18 cellular contexts compared by ENCODE assay signal in genomic region chr5:148924817-148925216, GRCh38.
A peak's percentile ranks its signal among the peaks of the same experiment; 100 is the strongest.
DNase-seq lines count a peak whose midpoint lies in the region; FAIRE-seq and TF ChIP-seq lines count a peak whose summit lies in the region.
"Had no signal": no experiment of that assay in that cellular context is flagged by ENCODE, and none has a peak within 500 bp of the region (broad histone marks: within the 10 kb centered on the region; RNA-seq: fewer than 3 reads in every experiment).

No MANE protein-coding gene starts in this region.

- no peak overlapping the region for H2AFZ ChIP-seq in OCI-LY7 (ENCODE audit: low read length)

- H3K4me2 ChIP-seq in OCI-LY7 (ENCODE audit: low read length), result no peak overlapping the region

- H3K9me3 Mint-ChIP-seq in CD8-positive, alpha-beta memory T cell, result peaks cover 0 to 2% (median 0%) of the 10 kb centered on the region in 5 donors
- H3K9me3 Mint-ChIP-seq: activated naive CD8-positive, alpha-beta T cell treated with anti-CD3 and anti-CD28 coated beads for 36 hours; dendritic cell treated with granulocyte-macrophage colony-stimulating factor and Interleukin-4, amounts not matched to agents 40 ng/mL and 50 ng/mL, for 4 days had no signal

- peaks cover 0 to 4% (median 2%) of the 10 kb centered on the region in 3 donors for H3K36me3 Mint-ChIP-seq in CD8-positive, alpha-beta memory T cell
- H3K36me3 Mint-ChIP-seq: activated naive CD8-positive, alpha-beta T cell treated with anti-CD3 and anti-CD28 coated beads for 36 hours had no signal

- H3K9me2 ChIP-seq in OCI-LY7 (ENCODE audit: insufficient read depth, low read length), result no peaks in the 10 kb centered on the region

- no TSS peak for BruUV-seq in OCI-LY7 (replicated peaks; lab: Mats Ljungman, UMichigan)

- H3K4me1 ChIP-seq in OCI-LY7 (ENCODE audit: insufficient read depth, low read length, poor library complexity, severe bottlenecking), result no peaks in the 10 kb centered on the region
- no peaks in the 10 kb centered on the region for H3K4me1 ChIP-seq in CD8-positive, alpha-beta memory T cell (ENCODE audit: insufficient read depth, low read length)

- TF ChIP-seq CTCF in bronchial epithelial cell (IDR thresholded peaks at IDR 0.05; ENCODE audit: insufficient read depth, low read length, severe bottlenecking) (no peak), OCI-LY7 (conservative IDR thresholded peaks at IDR 0.05; ENCODE audit: low read length) (no peak)

- H3K36me3 ChIP-seq in bronchial epithelial cell (ENCODE audit: control insufficient read depth, insufficient read depth, low read length), result no peaks in the 10 kb centered on the region
- H3K36me3 ChIP-seq in OCI-LY7 (ENCODE audit: insufficient read depth, low read length), result no peaks in the 10 kb centered on the region
- H3K36me3 ChIP-seq in CD8-positive, alpha-beta memory T cell (ENCODE audit: insufficient read depth, low read length), result no peaks in the 10 kb centered on the region
- H3K36me3 ChIP-seq in H7 (replicated peaks; ENCODE audit: control insufficient read depth, insufficient read depth, low read length), result no peaks in the 10 kb centered on the region
- H3K36me3 ChIP-seq: brain microvascular endothelial cell, lower lobe of right lung, tibial nerve had no signal

- DNase-seq in Daoy (ENCODE audit: low read depth) (peak; percentile 79), M059J (ENCODE audit: low read depth) (peak; percentile 43), bronchial epithelial cell (ENCODE audit: low read depth) (peak; percentile 61), kidney tubule cell (ENCODE audit: low spot score) (peak; percentile 71), OCI-LY7 (ENCODE audit: low spot score) (no peak), H7 (no peak)
- DNase-seq in activated effector memory CD4-positive, alpha-beta T cell treated with Interleukin-2 at 50 U/mL for 16 hours, result no peak
- no peak for DNase-seq in CD8-positive, alpha-beta memory T cell
- DNase-seq: activated CD4-positive, alpha-beta T cell treated with anti-CD3 and anti-CD28 coated beads for 1 hour; activated naive CD8-positive, alpha-beta T cell treated with anti-CD3 and anti-CD28 coated beads for 36 hours; brain microvascular endothelial cell; Kasumi-1; lower lobe of right lung; nucleus accumbens; stimulated activated naive CD4-positive, alpha-beta T cell had no signal

- H3K27ac Mint-ChIP-seq in CD8-positive, alpha-beta memory T cell, result no peak overlapping the region
- H3K27ac Mint-ChIP-seq: activated naive CD8-positive, alpha-beta T cell treated with anti-CD3 and anti-CD28 coated beads for 36 hours; dendritic cell treated with granulocyte-macrophage colony-stimulating factor and Interleukin-4, amounts not matched to agents 40 ng/mL and 50 ng/mL, for 4 days had no signal

- no peak for FAIRE-seq in bronchial epithelial cell (lab: Jason Lieb, UNC)
- FAIRE-seq: GM18507 had no signal

- CTCF ChIA-PET in OCI-LY7 (lab: Charles Lee; ENCODE audit: unreplicated experiment), result interaction anchor here (0.5 kb wide), 1 partner anchor 11 kb away, joined by 5 read pairs; no protein-coding TSS in a partner anchor
- CTCF ChIA-PET in CD8-positive, alpha-beta memory T cell (lab: Charles Lee), result interaction anchor here (1.1 kb wide), 1 partner anchor 33 kb away, joined by 6 read pairs; no protein-coding TSS in a partner anchor

- H3K79me2 ChIP-seq in OCI-LY7 (ENCODE audit: insufficient read depth, low read depth, low read length), result no peaks in the 10 kb centered on the region

- POLR2A ChIA-PET in OCI-LY7 (lab: Charles Lee), result no interaction called here
- POLR2A ChIA-PET in CD8-positive, alpha-beta memory T cell (lab: Charles Lee), result no interaction called here

- H3K27ac ChIP-seq in OCI-LY7 (ENCODE audit: low read depth, low read length, poor library complexity, severe bottlenecking), result no peak overlapping the region
- H3K27ac ChIP-seq in CD8-positive, alpha-beta memory T cell (ENCODE audit: low read depth, low read length), result no peak overlapping the region
- H3K27ac ChIP-seq: brain microvascular endothelial cell, lower lobe of right lung, tibial nerve had no signal

- intact Hi-C loops in OCI-LY7 (cut with micrococcal nuclease; ENCODE audit: unreplicated experiment), result no loop called here

- H3K4me1 Mint-ChIP-seq in CD8-positive, alpha-beta memory T cell, result peaks cover 0 to 2% (median 0%) of the 10 kb centered on the region in 3 donors
- H3K4me1 Mint-ChIP-seq: activated naive CD8-positive, alpha-beta T cell treated with anti-CD3 and anti-CD28 coated beads for 36 hours had no signal

- H4K20me1 ChIP-seq in OCI-LY7 (ENCODE audit: insufficient read depth, low read length), result no peaks in the 10 kb centered on the region

- H3K27me3 Mint-ChIP-seq in CD8-positive, alpha-beta memory T cell, result peaks cover 7 to 20% of the 10 kb centered on the region in 2 donors

- H3K4me3 ChIP-seq in bronchial epithelial cell (ENCODE audit: low read depth, low read length) (no peak overlapping the region), OCI-LY7 (ENCODE audit: low read depth, low read length, poor library complexity, severe bottlenecking) (no peak overlapping the region), H7 (ENCODE audit: insufficient read depth, low read depth, low read length) (no peak overlapping the region)
- no peak overlapping the region for H3K4me3 ChIP-seq in CD8-positive, alpha-beta memory T cell (ENCODE audit: low read length)
- H3K4me3 ChIP-seq: lower lobe of right lung, tibial nerve had no signal

- no peaks in the 10 kb centered on the region for H3K27me3 ChIP-seq in bronchial epithelial cell (ENCODE audit: control insufficient read depth, insufficient read depth, low read length)
- no peaks in the 10 kb centered on the region for H3K27me3 ChIP-seq in CD8-positive, alpha-beta memory T cell (ENCODE audit: insufficient read depth, low read length, poor library complexity, severe bottlenecking)
- no peaks in the 10 kb centered on the region for H3K27me3 ChIP-seq in H7 (ENCODE audit: control insufficient read depth, insufficient read depth, low read length)
- H3K27me3 ChIP-seq: brain microvascular endothelial cell, tibial nerve had no signal

- 0 out of 2 replicates have a peak, but pooled peaks cover 4% of the 10 kb centered on the region for H3K9me3 ChIP-seq in OCI-LY7 (ENCODE audit: low read length)
- H3K9me3 ChIP-seq in CD8-positive, alpha-beta memory T cell (ENCODE audit: low read length), result no peaks in the 10 kb centered on the region
- H3K9me3 ChIP-seq: lower lobe of right lung, tibial nerve had no signal

- no peak overlapping the region for H3K4me3 Mint-ChIP-seq in CD8-positive, alpha-beta memory T cell
- H3K4me3 Mint-ChIP-seq: activated naive CD8-positive, alpha-beta T cell treated with anti-CD3 and anti-CD28 coated beads for 36 hours; dendritic cell treated with granulocyte-macrophage colony-stimulating factor and Interleukin-4, amounts not matched to agents 40 ng/mL and 50 ng/mL, for 4 days had no signal

Comparison
In these comparisons a context has a peak if more than half of its experiments do, and no peak if none do; other contexts are left out.
1. DNase-seq: peak in Daoy (single experiment), M059J (single experiment), bronchial epithelial cell (single experiment) and kidney tubule cell (single experiment); none in activated effector memory CD4-positive, alpha-beta T cell treated with Interleukin-2 at 50 U/mL for 16 hours (single experiment), OCI-LY7 (single experiment), CD8-positive, alpha-beta memory T cell (0 of 5) and H7 (single experiment).